ENCODE assay signal across 21 cellular contexts in the genomic region with DNA sequence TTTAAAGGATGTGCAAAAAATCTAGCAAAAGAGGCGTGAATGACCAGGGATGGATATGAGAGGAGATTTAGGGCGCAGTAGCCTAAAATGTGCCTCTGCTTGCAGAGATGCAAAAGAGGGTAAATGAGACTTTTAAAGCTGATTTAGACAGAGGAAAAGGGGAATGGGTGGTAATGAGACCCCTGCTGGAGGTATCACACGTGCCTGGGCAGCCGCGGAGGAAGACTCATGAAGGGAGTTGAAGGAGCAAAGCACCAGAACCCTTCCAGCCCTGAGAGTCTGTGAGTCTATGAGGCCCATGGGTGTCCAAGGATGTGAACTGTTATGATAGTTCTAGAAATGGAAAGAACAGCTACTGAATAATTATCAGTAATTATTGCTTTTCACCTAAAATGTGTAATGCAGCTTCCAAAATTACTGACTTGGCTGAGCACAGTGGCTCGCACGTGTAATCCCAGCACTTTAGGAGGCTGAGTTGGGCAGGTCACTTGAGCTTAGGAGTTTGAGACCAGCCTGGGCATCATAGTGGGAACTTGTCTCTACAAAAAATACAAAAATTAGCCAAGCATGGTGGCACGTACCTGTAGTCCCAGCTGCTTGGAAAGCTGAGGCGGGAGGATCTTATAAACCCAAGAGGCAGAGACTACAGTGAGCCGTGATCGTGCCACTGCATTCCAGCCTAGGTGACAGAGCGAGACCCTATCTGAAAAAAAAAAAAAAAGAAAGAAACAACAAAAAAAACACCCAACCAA.
"Had no signal": no experiment of that assay in that cellular context is flagged by ENCODE, and none has a peak within 500 bp of the region (broad histone marks: within the 10 kb centered on the region; RNA-seq: fewer than 3 reads in every experiment).

No MANE protein-coding gene starts in this region.

- H3K27ac ChIP-seq: parathyroid adenoma, sigmoid colon, skin epidermis, stomach, thoracic aorta had no signal

- DNase-seq: cerebellar nuclear complex; effector CD4-positive, alpha-beta T cell; foreskin melanocyte; head of caudate nucleus; hippocampal formation; immature natural killer cell; kidney; left colon; left ventricle myocardium superior; midbrain; sigmoid colon; stimulated activated CD4-positive, alpha-beta T cell treated with anti-CD3 and anti-CD28 coated beads, Interleukin-2, amount 100 ng/mL, for 24 hours; stimulated activated CD4-positive, alpha-beta T cell treated with anti-CD3 and anti-CD28 coated beads, Interleukin-4, amount 100 ng/mL, for 4 hours; stimulated activated naive B cell treated with anti-CD40 and anti-IgM and Interleukin-4, amounts not matched to agents 10 μg/mL and 1 μg/mL and 100 μg/mL, for 72 hours; stomach; substantia nigra; trophoblast cell had no signal

- H3K9ac ChIP-seq: parathyroid adenoma had no signal

- H3K4me3 ChIP-seq: sigmoid colon, skin epidermis, stomach, thoracic aorta had no signal

- H3K27ac Mint-ChIP-seq: nephron; stimulated activated naive B cell treated with anti-CD40 and anti-IgM and Interleukin-4, amounts not matched to agents 10 μg/mL and 1 μg/mL and 100 μg/mL, for 72 hours had no signal

- H3K9me3 ChIP-seq: sigmoid colon, stomach, thoracic aorta had no signal

- H3K27me3 Mint-ChIP-seq: stimulated activated naive B cell treated with anti-CD40 and anti-IgM and Interleukin-4, amounts not matched to agents 10 μg/mL and 1 μg/mL and 100 μg/mL, for 72 hours had no signal

- H3K27me3 ChIP-seq: sigmoid colon, stomach had no signal

- H3K4me1 ChIP-seq: sigmoid colon had no signal

- H3K4me3 Mint-ChIP-seq: immature natural killer cell; nephron; stimulated activated naive B cell treated with anti-CD40 and anti-IgM and Interleukin-4, amounts not matched to agents 10 μg/mL and 1 μg/mL and 100 μg/mL, for 72 hours had no signal

- H3K9me3 Mint-ChIP-seq: immature natural killer cell; nephron; stimulated activated naive B cell treated with anti-CD40 and anti-IgM and Interleukin-4, amounts not matched to agents 10 μg/mL and 1 μg/mL and 100 μg/mL, for 72 hours had no signal

- H3K79me2 ChIP-seq: parathyroid adenoma had no signal

- H2AFZ ChIP-seq: parathyroid adenoma had no signal
